8 cellular contexts compared by ENCODE assay signal in genomic region chr16:1333149-1333812, GRCh38. TPM values are rescaled to one million over a fixed set of nuclear protein-coding genes. Genes with fewer than 3 reads are reported as not detected.
DNase-seq lines count a peak whose midpoint lies in the region; ATAC-seq and TF ChIP-seq lines count a peak whose summit lies in the region.

TSS of gene BAIAP3 (plus strand) at chr16:1333645. CDS start at chr16:1338550, 4,905 bp downstream.

- ATAC-seq in GM23338 (peak; percentile 17), HG02870 (IDR thresholded peaks at IDR 0.05; ENCODE audit: unreplicated experiment) (no peak), GM19324 (IDR thresholded peaks at IDR 0.05; ENCODE audit: low FRiP score, unreplicated experiment) (no peak), HG03457 (IDR thresholded peaks at IDR 0.05; ENCODE audit: unreplicated experiment) (no peak)

- no peaks in the 10 kb centered on the region for H3K36me3 Mint-ChIP-seq in GM23338 (ENCODE audit: low read depth)

- intact Hi-C loops in testis (cut with DNase I; ENCODE audit: low total_unique reads): no loop called here

- no peak for TF ChIP-seq POLR2A in testis (IDR thresholded peaks at IDR 0.05)

- no peak for TF ChIP-seq CTCF in GM23338 (conservative IDR thresholded peaks at IDR 0.05; ENCODE audit: low read depth in 2 of 2)
- TF ChIP-seq CTCF in testis (IDR thresholded peaks at IDR 0.05): no peak

- peak within 1 kb of the TSS; percentile 78; the same call in 1 of the 2 replicates for H2AFZ ChIP-seq in GM23338

- H3K27me3 Mint-ChIP-seq in GM23338 (ENCODE audit: insufficient read depth, low read depth, poor library complexity): peaks cover 33% of the 10 kb centered on the region

- H3K4me1 Mint-ChIP-seq in GM23338: peaks cover 12% of the 10 kb centered on the region

- H3K79me2 ChIP-seq in GM23338 (replicated peaks; ENCODE audit: insufficient read depth): no peaks in the 10 kb centered on the region

- WGBS in testis, 2 donors: 1% methylated on average over 43 of the region's 83 CpGs; no CpG with 5 or more reads in 1 of the 2 donors

- no peaks in the 10 kb centered on the region for H3K9me2 ChIP-seq in GM23338 (ENCODE audit: insufficient read depth)

- H4K20me1 ChIP-seq in GM23338 (replicated peaks; ENCODE audit: insufficient read depth): no peaks in the 10 kb centered on the region; the same call in 1 of the 2 replicates

- peak; percentile 77 for DNase-seq in GM23338 (ENCODE audit: low spot score)
- DNase-seq in T-helper 2 cell: peak in 4 of 5 experiments; percentile 24 to 58 (median 43)
- DNase-seq in lung microvascular endothelial cell (ENCODE audit: low read depth in 2 of 2): peak; percentile 36 to 62
- peak; percentile 60 for DNase-seq in testis

- no peaks in the 10 kb centered on the region for H3K9me3 Mint-ChIP-seq in GM23338

- peaks cover 36% of the 10 kb centered on the region for H3K27me3 ChIP-seq in GM23338 (ENCODE audit: insufficient read depth)
- no peaks in the 10 kb centered on the region for H3K27me3 ChIP-seq in testis

- peak within 1 kb of the TSS; percentile 95 for H3K4me2 ChIP-seq in GM23338

- H3K4me1 ChIP-seq in GM23338 (ENCODE audit: insufficient read depth) (peaks cover 10% of the 10 kb centered on the region), testis (peaks cover 16% of the 10 kb centered on the region)

- no peak within 1 kb of the TSS for H3K27ac ChIP-seq in GM23338 (ENCODE audit: low read depth)
- peak within 1 kb of the TSS; percentile 19 for H3K27ac ChIP-seq in cingulate gyrus (ENCODE audit: low read depth, low read length)
- no peak within 1 kb of the TSS for H3K27ac ChIP-seq in testis

- H3K36me3 ChIP-seq in GM23338 (ENCODE audit: insufficient read depth) (no peaks in the 10 kb centered on the region), testis (ENCODE audit: low read depth, missing control alignments) (no peaks in the 10 kb centered on the region)

- no peaks in the 10 kb centered on the region for H3K9me3 ChIP-seq in testis

- peak within 1 kb of the TSS; percentile 76 for H3K4me3 Mint-ChIP-seq in GM23338

- H3K27ac Mint-ChIP-seq in GM23338: no peak within 1 kb of the TSS

- 0 out of 2 replicates have a peak, but pooled peaks cover 5% of the 10 kb centered on the region for H3F3A ChIP-seq in GM23338 (replicated peaks; ENCODE audit: low read depth)

- H3K4me3 ChIP-seq in GM23338: peak within 1 kb of the TSS; percentile 72
- H3K4me3 ChIP-seq in testis: peak within 1 kb of the TSS; percentile 49 to 53

TF ChIP-seq in GM23338, 12 proteins besides CTCF, POLR2A, EP300 and RAD21:
- peak; percentile 75 for TF ChIP-seq POLR2AphosphoS5 (IDR thresholded peaks at IDR 0.05; ENCODE audit: low read depth)
- TF ChIP-seq ZNF462 (CRISPR knock-in tag; IDR thresholded peaks at IDR 0.05): no peak

RNA-seq across cellular contexts. Expression of gene BAIAP3, which starts in this region (rescaled TPM):
- total RNA-seq in GM23338 (2014; rRNA removed; shearing (Covaris generic)): 13.0 and 23.0 TPM in 2 replicates
- 4.2 and 5.2 TPM in 2 replicates for polyA plus RNA-seq in GM23338 (2016; fragmentation: Nextera tagmentation; extraction: Ambion mirVana)
- 1.2 and 1.3 TPM in 2 replicates for total RNA-seq in lung microvascular endothelial cell
- 10 to 100 TPM; 29.8 to 60.4 TPM for total RNA-seq in testis
- 23.0 TPM for polyA plus RNA-seq in testis (ENCODE audit: insufficient read depth, low read depth, low replicate concordance)
